13 cellular contexts compared by ENCODE assay signal in the genomic region with DNA sequence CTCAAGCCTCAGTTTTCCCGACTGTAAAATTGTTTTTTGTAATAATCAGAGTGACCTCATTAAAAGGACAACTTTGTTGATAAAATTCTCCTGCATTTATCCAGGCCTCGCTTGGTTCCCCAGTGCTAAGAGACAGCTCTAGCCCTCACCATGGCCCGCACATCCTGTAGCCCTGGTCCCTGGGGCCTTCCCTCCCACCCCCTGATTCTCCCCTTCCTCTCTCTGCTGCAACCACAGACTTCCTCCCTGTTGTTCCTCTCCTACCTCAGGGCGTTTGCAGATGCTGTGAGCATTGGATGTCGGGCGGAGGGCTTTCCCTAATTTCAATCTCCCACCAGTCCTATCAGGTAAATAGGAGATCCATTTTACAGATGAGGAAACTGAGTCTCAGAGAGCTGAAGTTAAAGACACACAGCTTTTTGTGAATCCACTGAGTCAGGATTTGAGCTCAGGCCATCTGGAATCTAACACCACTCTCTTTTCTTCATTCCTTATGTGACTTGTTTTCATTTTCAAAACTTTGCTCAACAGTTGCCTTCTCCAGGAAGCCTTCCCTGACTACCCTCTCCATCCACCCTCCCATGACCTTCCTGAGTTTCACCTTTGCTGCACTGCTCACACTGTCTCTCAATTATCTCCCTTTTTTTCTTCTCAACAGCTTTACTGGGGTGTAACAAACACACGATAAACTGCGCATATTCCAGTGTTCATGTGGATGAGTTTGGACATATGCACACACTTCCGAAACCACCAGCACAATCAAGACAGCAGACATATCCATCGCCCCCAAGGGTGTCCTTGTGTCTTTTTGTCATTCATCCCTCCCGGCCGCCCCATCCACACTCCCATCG.
DNase-seq lines count a peak whose midpoint lies in the region; TF ChIP-seq lines count a peak whose summit lies in the region.
"Had no signal": no experiment of that assay in that cellular context is flagged by ENCODE, and none has a peak within 500 bp of the region (broad histone marks: within the 10 kb centered on the region; RNA-seq: fewer than 3 reads in every experiment).

No MANE protein-coding gene starts in this region.

- POLR2A ChIA-PET in RWPE1 (lab: Yijun Ruan, JAX; ENCODE audit: low non-redundant PET) = no interaction called here

- intact Hi-C loops in activated naive CD4-positive, alpha-beta T cell treated with anti-CD3 and anti-CD28 coated beads for 36 hours (cut with micrococcal nuclease) = no loop called here
- intact Hi-C loops in stomach (cut with DNase I; ENCODE audit: low total_unique reads) = no loop called here

- H3K27ac ChIP-seq in RWPE1 (peak overlapping the region; percentile 57), fibroblast of lung (ENCODE audit: insufficient read depth, low read length) (peak overlapping the region; percentile 2), stomach (peak overlapping the region in 4 of 5 donors; percentile 77 to 87 (median 78))

- H3K9ac ChIP-seq in fibroblast of lung (ENCODE audit: insufficient read depth, low read length) = no peak overlapping the region

- no peaks in the 10 kb centered on the region for H4K20me1 ChIP-seq in fibroblast of lung (ENCODE audit: control insufficient read depth, extremely low read depth, insufficient read depth, low read length)

- TF ChIP-seq CTCF in RWPE1 (conservative IDR thresholded peaks at IDR 0.05; ENCODE audit: low read depth) = no peak
- no peak for TF ChIP-seq CTCF in fibroblast of lung (conservative IDR thresholded peaks at IDR 0.05 in 1 of 2, IDR thresholded peaks at IDR 0.05 in 1 of 2; ENCODE audit: low read depth in 1 of 2, low read length in 2 of 2)
- TF ChIP-seq CTCF in stomach (IDR thresholded peaks at IDR 0.05) = no peak
- no peak for TF ChIP-seq CTCF in glutamatergic neuron (IDR thresholded peaks at IDR 0.05; ENCODE audit: partially characterized antibody, unreplicated experiment)

- no peak overlapping the region for H3K4me2 ChIP-seq in fibroblast of lung (ENCODE audit: extremely low read depth, insufficient read depth, low read length)

- H3K36me3 Mint-ChIP-seq in activated naive CD4-positive, alpha-beta T cell treated with anti-CD3 and anti-CD28 coated beads for 36 hours (ENCODE audit: low read depth) = no peaks in the 10 kb centered on the region
- H3K36me3 Mint-ChIP-seq in glutamatergic neuron (ENCODE audit: unreplicated experiment) = no peaks in the 10 kb centered on the region

- TF ChIP-seq EP300 in stomach (IDR thresholded peaks at IDR 0.05) = no peak

- no peaks in the 10 kb centered on the region for H3K9me3 Mint-ChIP-seq in activated naive CD4-positive, alpha-beta T cell treated with anti-CD3 and anti-CD28 coated beads for 36 hours
- H3K9me3 Mint-ChIP-seq in glutamatergic neuron (ENCODE audit: unreplicated experiment) = peaks cover 3% of the 10 kb centered on the region
- H3K9me3 Mint-ChIP-seq: activated B cell treated with CpG ODN at 0.5 μM for 24 hours had no signal

- H3K4me3 Mint-ChIP-seq in activated naive CD4-positive, alpha-beta T cell treated with anti-CD3 and anti-CD28 coated beads for 36 hours = no peak overlapping the region
- H3K4me3 Mint-ChIP-seq in glutamatergic neuron (ENCODE audit: unreplicated experiment) = no peak overlapping the region
- H3K4me3 Mint-ChIP-seq: activated B cell treated with CpG ODN at 0.5 μM for 24 hours had no signal

- no peaks in the 10 kb centered on the region for H3K36me3 ChIP-seq in fibroblast of lung (ENCODE audit: control insufficient read depth, insufficient read depth, low read length)
- H3K36me3 ChIP-seq in stomach = no peaks in the 10 kb centered on the region
- H3K36me3 ChIP-seq: left lung had no signal

- H3K27me3 ChIP-seq in fibroblast of lung (ENCODE audit: control insufficient read depth, insufficient read depth, low read length) (no peaks in the 10 kb centered on the region), stomach (no peaks in the 10 kb centered on the region)
- H3K27me3 ChIP-seq: left lung, testis had no signal

- H3K27ac Mint-ChIP-seq in activated naive CD4-positive, alpha-beta T cell treated with anti-CD3 and anti-CD28 coated beads for 36 hours = no peak overlapping the region
- H3K27ac Mint-ChIP-seq in glutamatergic neuron (ENCODE audit: unreplicated experiment) = no peak overlapping the region
- H3K27ac Mint-ChIP-seq: activated B cell treated with CpG ODN at 0.5 μM for 24 hours had no signal

- H3K4me3 ChIP-seq in fibroblast of lung (replicated peaks in 1 of 4; ENCODE audit: control extremely low read depth in 1 of 4, insufficient read depth in 1 of 4, low read depth in 3 of 4, low read length in 4 of 4) (no peak overlapping the region), stomach (no peak overlapping the region)
- H3K4me3 ChIP-seq: left lung, testis had no signal

- H3K4me1 ChIP-seq in fibroblast of lung (ENCODE audit: control insufficient read depth, extremely low read depth, insufficient read depth, low read length) (peaks cover 7% of the 10 kb centered on the region), stomach (peaks cover 7 to 51% (median 17%) of the 10 kb centered on the region in 4 donors)

- H3K27me3 Mint-ChIP-seq in activated naive CD4-positive, alpha-beta T cell treated with anti-CD3 and anti-CD28 coated beads for 36 hours (ENCODE audit: low read depth) = no peaks in the 10 kb centered on the region
- peaks cover 9% of the 10 kb centered on the region for H3K27me3 Mint-ChIP-seq in glutamatergic neuron (ENCODE audit: unreplicated experiment)

- no peaks in the 10 kb centered on the region for H3K79me2 ChIP-seq in fibroblast of lung (ENCODE audit: control insufficient read depth, insufficient read depth, low read length)

- CTCF ChIA-PET in activated naive CD4-positive, alpha-beta T cell treated with anti-CD3 and anti-CD28 coated beads for 36 hours (lab: Charles Lee) = interaction anchor here (0.9 kb wide), 1 partner anchor 13 kb away, joined by 5 read pairs; no protein-coding TSS in a partner anchor
- CTCF ChIA-PET in RWPE1 (lab: Yijun Ruan, JAX) = no interaction called here

- no peak for TF ChIP-seq POLR2A in stomach (IDR thresholded peaks at IDR 0.05)

- H3K4me1 Mint-ChIP-seq in activated naive CD4-positive, alpha-beta T cell treated with anti-CD3 and anti-CD28 coated beads for 36 hours (ENCODE audit: low read depth) = peaks cover 13% of the 10 kb centered on the region
- H3K4me1 Mint-ChIP-seq in glutamatergic neuron (ENCODE audit: low read depth, unreplicated experiment) = peaks cover 4% of the 10 kb centered on the region

- WGBS in stomach, 5 donors = 80 to 86% (median 80%) methylated on average over 13 of the region's 13 CpGs

- peak; percentile 52 for DNase-seq in activated naive CD4-positive, alpha-beta T cell treated with anti-CD3 and anti-CD28 coated beads for 36 hours
- DNase-seq in activated naive CD4-positive, alpha-beta T cell (lab: John Stamatoyannopoulos, UW) = no peak
- DNase-seq in RWPE1 (ENCODE audit: low spot score) (no peak), fibroblast of lung (ENCODE audit: low read depth in 2 of 2) (no peak), stomach (no peak), glutamatergic neuron (no peak), activated T-cell treated with anti-CD3 and anti-CD28 coated beads for 4 hours (no peak), NCI-H1436 (lab: John Stamatoyannopoulos, UW) (no peak)
- DNase-seq: activated B cell treated with CpG ODN at 0.5 μM for 24 hours, GF-D8, NCI-H2107 had no signal

- no peaks in the 10 kb centered on the region for H3K9me3 ChIP-seq in fibroblast of lung (ENCODE audit: control insufficient read depth, insufficient read depth, low read depth, low read length)
- no peaks in the 10 kb centered on the region for H3K9me3 ChIP-seq in stomach
- H3K9me3 ChIP-seq: left lung, testis had no signal

- no peak overlapping the region for H2AFZ ChIP-seq in fibroblast of lung (ENCODE audit: low read length)

Comparison
In these comparisons a context has a peak if more than half of its experiments do, and no peak if none do; other contexts are left out.
1. H3K27ac ChIP-seq: peak in every context shown above with its lines; median percentile 78 in stomach; 57 in RWPE1; 2 in fibroblast of lung.